16 cellular contexts compared by ENCODE assay signal in genomic region chr1:227321035-227321434, GRCh38. TPM values are rescaled to one million over a fixed set of nuclear protein-coding genes. Genes with fewer than 3 reads are reported as not detected.
DNase-seq lines count a peak whose midpoint lies in the region; ATAC-seq and TF ChIP-seq lines count a peak whose summit lies in the region.
"Had no signal": no experiment of that assay in that cellular context is flagged by ENCODE, and none has a peak within 500 bp of the region (broad histone marks: within the 10 kb centered on the region; RNA-seq: fewer than 3 reads in every experiment).

No MANE protein-coding gene starts in this region.

- peaks cover 0 to 39% (median 9%) of the 10 kb centered on the region in 4 donors for H3K4me1 ChIP-seq in transverse colon
- H3K4me1 ChIP-seq: breast epithelium had no signal

- no peaks in the 10 kb centered on the region for H3K9me3 Mint-ChIP-seq in activated naive CD4-positive, alpha-beta T cell treated with anti-CD3 and anti-CD28 coated beads, Interleukin-2, amount 10 ng/mL, durations not matched to agents 7 days and 5 days
- H3K9me3 Mint-ChIP-seq in activated naive CD4-positive, alpha-beta T cell treated with anti-CD3 and anti-CD28 coated beads for 36 hours, result peaks cover 4% of the 10 kb centered on the region
- no peaks in the 10 kb centered on the region for H3K9me3 Mint-ChIP-seq in activated CD8-positive, alpha-beta T cell treated with anti-CD3 and anti-CD28 coated beads for 36 hours

- peaks cover 18% of the 10 kb centered on the region for H3K4me1 Mint-ChIP-seq in activated naive CD4-positive, alpha-beta T cell treated with anti-CD3 and anti-CD28 coated beads, Interleukin-2, amount 10 ng/mL, durations not matched to agents 7 days and 5 days
- peaks cover 8% of the 10 kb centered on the region for H3K4me1 Mint-ChIP-seq in activated naive CD4-positive, alpha-beta T cell treated with anti-CD3 and anti-CD28 coated beads for 36 hours (ENCODE audit: low read depth)
- H3K4me1 Mint-ChIP-seq in activated CD8-positive, alpha-beta T cell treated with anti-CD3 and anti-CD28 coated beads for 36 hours (ENCODE audit: low read depth), result peaks cover 2% of the 10 kb centered on the region

- no peaks in the 10 kb centered on the region for H3K9me3 ChIP-seq in transverse colon
- H3K9me3 ChIP-seq: breast epithelium had no signal

- H3K36me3 Mint-ChIP-seq in activated naive CD4-positive, alpha-beta T cell treated with anti-CD3 and anti-CD28 coated beads, Interleukin-2, amount 10 ng/mL, durations not matched to agents 7 days and 5 days, result no peaks in the 10 kb centered on the region
- H3K36me3 Mint-ChIP-seq in activated naive CD4-positive, alpha-beta T cell treated with anti-CD3 and anti-CD28 coated beads for 36 hours (ENCODE audit: low read depth), result no peaks in the 10 kb centered on the region
- H3K36me3 Mint-ChIP-seq in activated CD8-positive, alpha-beta T cell treated with anti-CD3 and anti-CD28 coated beads for 36 hours (ENCODE audit: low read depth), result no peaks in the 10 kb centered on the region
- H3K36me3 Mint-ChIP-seq: activated naive CD4-positive, alpha-beta T cell treated with anti-CD3 and anti-CD28 coated beads, Interleukin-2, amount 50 U/mL, for 24 hours had no signal

- peaks cover 61% of the 10 kb centered on the region for H3K27me3 Mint-ChIP-seq in activated naive CD4-positive, alpha-beta T cell treated with anti-CD3 and anti-CD28 coated beads, Interleukin-2, amount 10 ng/mL, durations not matched to agents 7 days and 5 days
- H3K27me3 Mint-ChIP-seq in activated naive CD4-positive, alpha-beta T cell treated with anti-CD3 and anti-CD28 coated beads for 36 hours (ENCODE audit: low read depth), result peaks cover 38% of the 10 kb centered on the region
- peaks cover 43% of the 10 kb centered on the region for H3K27me3 Mint-ChIP-seq in activated CD8-positive, alpha-beta T cell treated with anti-CD3 and anti-CD28 coated beads for 36 hours

- H3K27ac Mint-ChIP-seq in activated naive CD4-positive, alpha-beta T cell treated with anti-CD3 and anti-CD28 coated beads, Interleukin-2, amount 10 ng/mL, durations not matched to agents 7 days and 5 days, result peak overlapping the region; percentile 47
- no peak overlapping the region for H3K27ac Mint-ChIP-seq in activated naive CD4-positive, alpha-beta T cell treated with anti-CD3 and anti-CD28 coated beads for 36 hours
- H3K27ac Mint-ChIP-seq in activated CD8-positive, alpha-beta T cell treated with anti-CD3 and anti-CD28 coated beads for 36 hours, result no peak overlapping the region
- H3K27ac Mint-ChIP-seq: activated naive CD4-positive, alpha-beta T cell treated with anti-CD3 and anti-CD28 coated beads, Interleukin-2, amount 50 U/mL, for 24 hours had no signal

- in situ Hi-C loops in transverse colon (cut with MboI; ENCODE audit: low pct_ligation_motif_present in 1 of 4, low pct_unique_long_range_greater_than_20kb in 1 of 4, low sequenced_read_pairs in 3 of 4), result no loop called here

- 40 to 73% methylated on average over 1 to 2 of the region's 2 CpGs for WGBS in transverse colon (ENCODE audit: low coverage in 1 of 2), 2 donors

- DNase-seq in activated naive CD4-positive, alpha-beta T cell treated with anti-CD3 and anti-CD28 coated beads, Interleukin-2, amount 10 ng/mL, durations not matched to agents 7 days and 5 days, result no peak
- DNase-seq in activated naive CD4-positive, alpha-beta T cell treated with anti-CD3 and anti-CD28 coated beads for 36 hours, result no peak
- peak; percentile 9 for DNase-seq in activated CD8-positive, alpha-beta T cell treated with anti-CD3 and anti-CD28 coated beads for 36 hours
- DNase-seq in transverse colon (no peak), cortex of kidney (lab: John Stamatoyannopoulos, UW) (no peak), GM19240 (ENCODE audit: insufficient read length, low spot score) (no peak)
- DNase-seq: activated CD4-positive, alpha-beta T cell treated with anti-CD3 and anti-CD28 coated beads for 1 hour; C1 segment of cervical spinal cord; midbrain; NCI-H446 treated with DMSO at 0.1 percent for 48 hours; stimulated activated naive CD4-positive, alpha-beta T cell had no signal

- H3K36me3 ChIP-seq in transverse colon, result no peaks in the 10 kb centered on the region
- H3K36me3 ChIP-seq: breast epithelium had no signal

- H3K27ac ChIP-seq in transverse colon, result peak overlapping the region in 3 of 4 donors; percentile 0 to 80 (median 32)
- H3K27ac ChIP-seq: breast epithelium had no signal

- no peak for TF ChIP-seq CTCF in activated CD8-positive, alpha-beta T cell treated with anti-CD3 and anti-CD28 coated beads for 36 hours (IDR thresholded peaks at IDR 0.05)
- TF ChIP-seq CTCF in transverse colon (IDR thresholded peaks at IDR 0.05), result no peak

- CTCF ChIA-PET in activated naive CD4-positive, alpha-beta T cell treated with anti-CD3 and anti-CD28 coated beads, Interleukin-2, amount 10 ng/mL, durations not matched to agents 7 days and 5 days (lab: Charles Lee), result no interaction called here
- CTCF ChIA-PET in activated naive CD4-positive, alpha-beta T cell treated with anti-CD3 and anti-CD28 coated beads for 36 hours (lab: Charles Lee), result interaction anchor here (1.2 kb wide), 1 partner anchor 695 kb away, joined by 5 read pairs; no protein-coding TSS in a partner anchor
- CTCF ChIA-PET in activated CD8-positive, alpha-beta T cell treated with anti-CD3 and anti-CD28 coated beads for 36 hours (lab: Charles Lee), result no interaction called here

- H3K27me3 ChIP-seq in transverse colon, result no peaks in the 10 kb centered on the region
- H3K27me3 ChIP-seq: breast epithelium had no signal

- POLR2A ChIA-PET in activated CD8-positive, alpha-beta T cell treated with anti-CD3 and anti-CD28 coated beads for 36 hours (lab: Charles Lee), result no interaction called here

- H3K4me3 ChIP-seq in transverse colon, result no peak overlapping the region
- H3K4me3 ChIP-seq: breast epithelium had no signal

- intact Hi-C loops in activated naive CD4-positive, alpha-beta T cell treated with anti-CD3 and anti-CD28 coated beads for 36 hours (cut with micrococcal nuclease), result no loop called here
- intact Hi-C loops in activated CD8-positive, alpha-beta T cell treated with anti-CD3 and anti-CD28 coated beads for 36 hours (cut with micrococcal nuclease), result no loop called here
- intact Hi-C loops in transverse colon (cut with DNase I; ENCODE audit: low total_unique reads), result no loop called here

- no peak overlapping the region for H3K4me3 Mint-ChIP-seq in activated naive CD4-positive, alpha-beta T cell treated with anti-CD3 and anti-CD28 coated beads, Interleukin-2, amount 10 ng/mL, durations not matched to agents 7 days and 5 days
- H3K4me3 Mint-ChIP-seq in activated naive CD4-positive, alpha-beta T cell treated with anti-CD3 and anti-CD28 coated beads for 36 hours, result no peak overlapping the region
- no peak overlapping the region for H3K4me3 Mint-ChIP-seq in activated CD8-positive, alpha-beta T cell treated with anti-CD3 and anti-CD28 coated beads for 36 hours
- H3K4me3 Mint-ChIP-seq: activated naive CD4-positive, alpha-beta T cell treated with anti-CD3 and anti-CD28 coated beads, Interleukin-2, amount 50 U/mL, for 24 hours had no signal

- no peak for TF ChIP-seq EP300 in transverse colon (IDR thresholded peaks at IDR 0.05; ENCODE audit: low read depth)

- TF ChIP-seq POLR2A in transverse colon (IDR thresholded peaks at IDR 0.05), result no peak

- ATAC-seq in HG03097 (IDR thresholded peaks at IDR 0.05; ENCODE audit: low FRiP score, unreplicated experiment) (peak; percentile 48), HG02798 (IDR thresholded peaks at IDR 0.05; ENCODE audit: poor library complexity, unreplicated experiment) (no peak)
- ATAC-seq in activated CD8-positive, alpha-beta T cell treated with anti-CD3 and anti-CD28 coated beads for 36 hours, result peak; percentile 48

RNA-seq across cellular contexts. Expression of gene CDC42BPA, which starts 2.7 kb away (rescaled TPM):
- 1 to 10 TPM; 5.0 to 5.8 TPM for total RNA-seq in activated naive CD4-positive, alpha-beta T cell treated with anti-CD3 and anti-CD28 coated beads for 36 hours
- 1 to 10 TPM; 1.8 to 2.1 TPM for total RNA-seq in activated CD8-positive, alpha-beta T cell treated with anti-CD3 and anti-CD28 coated beads for 36 hours
- total RNA-seq in transverse colon, result 100 to 1,000 TPM in 1 of 4 donors, 10 to 100 TPM in 3; 49.0 to 102 (median 54.2) TPM
- total RNA-seq: OCI-LY7 had no signal

Comparison
In these comparisons a context has a peak if more than half of its experiments do, and no peak if none do; other contexts are left out.
1. RNA of gene CDC42BPA, which starts 2.7 kb away (total RNA-seq): 49.0 to 102 TPM in transverse colon; 5.0 to 5.8 TPM in activated naive CD4-positive, alpha-beta T cell treated with anti-CD3 and anti-CD28 coated beads for 36 hours and 1.8 to 2.1 TPM in activated CD8-positive, alpha-beta T cell treated with anti-CD3 and anti-CD28 coated beads for 36 hours; every median in the first group is over 4 times any median in the second.